Comparison of ENCODE assay signal across 12 cellular contexts in genomic region chr2:207332473-207333212, GRCh38.
DNase-seq lines count a peak whose midpoint lies in the region; ATAC-seq, FAIRE-seq and TF ChIP-seq lines count a peak whose summit lies in the region.
"Had no signal": no experiment of that assay in that cellular context is flagged by ENCODE, and none has a peak within 500 bp of the region (broad histone marks: within the 10 kb centered on the region; RNA-seq: fewer than 3 reads in every experiment).

No MANE protein-coding gene starts in this region.

- in situ Hi-C loops in GM13977 (cut with MboI; ENCODE audit: low pct_unique_long_range_greater_than_20kb, low sequenced_read_pairs, unreplicated experiment): no loop called here

- H3K4me1 Mint-ChIP-seq in activated T-helper 17 cell treated with anti-CD3 and anti-CD28 coated beads, Interleukin-2, amount 50 U/mL, for 72 hours: peaks cover 63% of the 10 kb centered on the region
- H3K4me1 Mint-ChIP-seq in type B pancreatic cell (ENCODE audit: unreplicated experiment): peaks cover 17% of the 10 kb centered on the region

- H3K4me3 ChIP-seq in A549: no peak overlapping the region

- ATAC-seq in A549: no peak
- ATAC-seq in GM19043 (IDR thresholded peaks at IDR 0.05; ENCODE audit: low read depth, unreplicated experiment): peak; percentile 25
- ATAC-seq in HG03103 (IDR thresholded peaks at IDR 0.05; ENCODE audit: low read depth, unreplicated experiment): peak; percentile 29
- peak; percentile 26 for ATAC-seq in activated T-helper 17 cell treated with anti-CD3 and anti-CD28 coated beads, Interleukin-2, amount 50 U/mL, for 72 hours (replicated peaks)
- ATAC-seq: left colon had no signal

- CTCF ChIA-PET in A549 (lab: Yijun Ruan, JAX): interaction anchor here (1.3 kb wide), 1 partner anchor 167 kb away, joined by 5 read pairs; the partner anchor contains the start of gene KLF7

- no peaks in the 10 kb centered on the region for H3K27me3 Mint-ChIP-seq in activated T-helper 17 cell treated with anti-CD3 and anti-CD28 coated beads, Interleukin-2, amount 50 U/mL, for 72 hours
- peaks cover 6% of the 10 kb centered on the region for H3K27me3 Mint-ChIP-seq in type B pancreatic cell
- H3K27me3 Mint-ChIP-seq: CD4-positive, alpha-beta T cell had no signal

- no peak for TF ChIP-seq CTCF in A549 (IDR thresholded peaks at IDR 0.05)
- TF ChIP-seq CTCF in type B pancreatic cell (conservative IDR thresholded peaks at IDR 0.05): no peak
- TF ChIP-seq CTCF in GM13977 (IDR thresholded peaks at IDR 0.05; ENCODE audit: extremely low read depth, insufficient read depth, missing control alignments): no peak

- TF ChIP-seq RAD21 in A549 (conservative IDR thresholded peaks at IDR 0.05 in 1 of 2, IDR thresholded peaks at IDR 0.05 in 1 of 2): no peak

- POLR2A ChIA-PET in A549 (lab: Yijun Ruan, JAX): interaction anchor here (1.2 kb wide), 1 partner anchor 74 kb away, joined by 4 read pairs; no protein-coding TSS in a partner anchor

- H3K27ac Mint-ChIP-seq in activated T-helper 17 cell treated with anti-CD3 and anti-CD28 coated beads, Interleukin-2, amount 50 U/mL, for 72 hours: peak overlapping the region; percentile 93
- no peak overlapping the region for H3K27ac Mint-ChIP-seq in type B pancreatic cell
- H3K27ac Mint-ChIP-seq: CD4-positive, alpha-beta T cell had no signal

- no peaks in the 10 kb centered on the region for H3K9me3 ChIP-seq in A549

- 90% methylated on average over 3 of the region's 3 CpGs for WGBS in A549 (ENCODE audit: missing lambda C conversion rate)

- DNase-seq in A549 (ENCODE audit: low read depth in 1 of 2, low spot score in 1 of 2): no peak
- no peak for DNase-seq in type B pancreatic cell (ENCODE audit: extremely low spot score, unreplicated experiment)
- no peak for DNase-seq in GM13977 (ENCODE audit: low spot score)
- DNase-seq in NCI-H128 (lab: John Stamatoyannopoulos, UW; ENCODE audit: unreplicated experiment): no peak
- DNase-seq in NCI-H2171 treated with DMSO at 0.1 percent for 48 hours (lab: John Stamatoyannopoulos, UW): no peak
- DNase-seq: CD4-positive, alpha-beta T cell; effector memory CD4-positive, alpha-beta T cell; left colon; stimulated activated CD4-positive, alpha-beta T cell treated with anti-CD3 and anti-CD28 coated beads, Interleukin-12 subunit alpha, Interleukin-12 subunit beta, amount 100 ng/mL, for 4 hours had no signal

- H3K4me1 ChIP-seq in A549: peaks cover 78% of the 10 kb centered on the region

- no peak overlapping the region for H3K4me2 ChIP-seq in A549

- TF ChIP-seq EP300 in A549 (IDR thresholded peaks at IDR 0.05): no peak

- H3K9me3 Mint-ChIP-seq in activated T-helper 17 cell treated with anti-CD3 and anti-CD28 coated beads, Interleukin-2, amount 50 U/mL, for 72 hours: no peaks in the 10 kb centered on the region
- no peaks in the 10 kb centered on the region for H3K9me3 Mint-ChIP-seq in type B pancreatic cell
- H3K9me3 Mint-ChIP-seq: CD4-positive, alpha-beta T cell had no signal

- H3K36me3 Mint-ChIP-seq in activated T-helper 17 cell treated with anti-CD3 and anti-CD28 coated beads, Interleukin-2, amount 50 U/mL, for 72 hours (ENCODE audit: low read depth): no peaks in the 10 kb centered on the region
- no peaks in the 10 kb centered on the region for H3K36me3 Mint-ChIP-seq in type B pancreatic cell

- peak overlapping the region; percentile 81 to 84 for H3K27ac ChIP-seq in A549

- TF ChIP-seq POLR2A in A549 (IDR thresholded peaks at IDR 0.05; ENCODE audit: low read length): no peak

- no peak for FAIRE-seq in A549 (lab: Jason Lieb, UNC)

- H3K4me3 Mint-ChIP-seq in activated T-helper 17 cell treated with anti-CD3 and anti-CD28 coated beads, Interleukin-2, amount 50 U/mL, for 72 hours: peak overlapping the region; percentile 75
- no peak overlapping the region for H3K4me3 Mint-ChIP-seq in type B pancreatic cell
- H3K4me3 Mint-ChIP-seq: CD4-positive, alpha-beta T cell had no signal

TF ChIP-seq in A549, 52 proteins besides CTCF, POLR2A, EP300 and RAD21:
- TF ChIP-seq MYC (IDR thresholded peaks at IDR 0.05; ENCODE audit: borderline replicate concordance, low read length) (no peak), CHD4 (IDR thresholded peaks at IDR 0.05; ENCODE audit: borderline replicate concordance) (no peak)

Comparison
In these comparisons a context has a peak if more than half of its experiments do, and no peak if none do; other contexts are left out.
1. ATAC-seq: peak in GM19043 (single experiment), HG03103 (single experiment) and activated T-helper 17 cell treated with anti-CD3 and anti-CD28 coated beads, Interleukin-2, amount 50 U/mL, for 72 hours (single experiment); none in A549 (0 of 2).